In the genomic region with DNA sequence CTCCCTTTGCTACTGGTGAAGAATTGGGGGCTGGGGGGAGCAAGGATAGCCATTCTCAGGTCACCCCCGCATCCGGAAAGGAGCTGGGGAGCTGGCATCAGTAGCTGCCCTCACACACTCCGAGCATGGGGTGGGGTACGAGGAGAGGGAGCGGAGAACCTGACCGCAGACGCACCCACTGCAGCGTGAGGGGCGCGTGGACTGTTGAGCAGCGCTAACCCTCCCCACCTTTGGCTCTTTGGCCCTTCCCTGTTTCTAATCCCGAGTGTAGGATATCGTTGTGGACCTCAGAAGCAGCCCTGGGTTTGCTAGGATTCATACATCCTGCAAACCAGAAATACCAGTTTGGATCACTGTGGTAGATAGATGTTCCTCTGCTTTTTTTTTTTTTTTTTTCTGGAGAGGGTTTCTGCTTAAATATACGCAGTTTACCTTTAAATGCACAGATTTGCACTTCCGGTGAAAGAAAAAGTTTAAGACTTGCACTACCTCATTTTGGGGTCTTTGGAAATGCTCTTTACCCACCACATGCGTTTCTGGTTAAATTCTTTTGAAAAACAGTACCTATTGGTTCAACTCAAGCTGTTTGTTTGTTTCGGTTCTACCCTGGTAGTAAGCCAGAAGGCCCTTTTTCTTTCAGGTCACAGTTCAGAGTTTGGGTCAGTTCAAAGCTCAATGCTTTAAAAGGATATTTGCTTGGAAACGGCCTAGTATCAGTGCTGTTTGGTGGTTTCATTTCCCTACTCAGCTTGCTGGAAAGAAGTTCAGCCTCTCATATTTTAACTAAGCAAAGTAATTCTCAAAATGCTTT, we compare ENCODE assay signal across 8 cellular contexts. TPM values are rescaled to one million over a fixed set of nuclear protein-coding genes. Genes with fewer than 3 reads are reported as not detected.
DNase-seq lines count a peak whose midpoint lies in the region; FAIRE-seq and TF ChIP-seq lines count a peak whose summit lies in the region.

No MANE protein-coding gene starts in this region.

- no TSS peak for BruUV-seq in endothelial cell of umbilical vein (replicated peaks; lab: Mats Ljungman, UMichigan)

- TF ChIP-seq CTCF in WI38 (IDR thresholded peaks at IDR 0.05; ENCODE audit: low read depth, low read length) = no peak
- no peak for TF ChIP-seq CTCF in endothelial cell of umbilical vein (IDR thresholded peaks at IDR 0.05; ENCODE audit: extremely low read depth in 1 of 2, insufficient read depth in 1 of 2, low read depth in 1 of 2, low read length in 2 of 2)
- no peak for TF ChIP-seq CTCF in tibial artery (IDR thresholded peaks at IDR 0.05)

- H3K9ac ChIP-seq in endothelial cell of umbilical vein (replicated peaks; ENCODE audit: extremely low read depth, insufficient read depth, low read length) (peak overlapping the region; percentile 80), mucosa of rectum (ENCODE audit: low read depth in 1 of 2, low read length in 2 of 2) (peak overlapping the region; percentile 95 to 97)

- TF ChIP-seq POLR2A in GM12892 (IDR thresholded peaks at IDR 0.05; ENCODE audit: low read depth, low read length) (no peak), endothelial cell of umbilical vein (IDR thresholded peaks at IDR 0.05; ENCODE audit: low read depth, low read length) (no peak)

- peak; percentile 82 for FAIRE-seq in GM12892 (lab: Jason Lieb, UNC)
- no peak for FAIRE-seq in endothelial cell of umbilical vein (lab: Jason Lieb, UNC)

- peak overlapping the region; percentile 66 for H2AFZ ChIP-seq in endothelial cell of umbilical vein (ENCODE audit: low read depth, low read length)

- CTCF ChIA-PET in endothelial cell of umbilical vein (lab: Charles Lee) = interaction anchor here (0.9 to 1.0 kb wide), 3 partner anchors 15 to 73 kb away, joined by 3 to 4 read pairs (median 3); no protein-coding TSS in a partner anchor

- peak overlapping the region; percentile 98 for H3K4me3 ChIP-seq in WI38 (ENCODE audit: low read depth, low read length)
- H3K4me3 ChIP-seq in endothelial cell of umbilical vein (replicated peaks in 1 of 3; ENCODE audit: insufficient read depth in 1 of 3, low read depth in 1 of 3, low read length in 3 of 3) = peak overlapping the region; percentile 44 to 87 (median 75)
- H3K4me3 ChIP-seq in mucosa of rectum (ENCODE audit: low read length in 2 of 2) = peak overlapping the region; percentile 88 to 97
- peak overlapping the region; percentile 80 to 88 for H3K4me3 ChIP-seq in tibial artery

- H3K9me1 ChIP-seq in endothelial cell of umbilical vein (replicated peaks; ENCODE audit: control insufficient read depth, extremely low read depth, insufficient read depth, low read length) = no peaks in the 10 kb centered on the region

- intact Hi-C loops in endothelial cell of umbilical vein (cut with micrococcal nuclease) (loop anchor here (1.0 to 10.0 kb wide), 6 partner anchors 15 to 227 kb away; a partner anchor contains a TSS), tibial artery (cut with DNase I; ENCODE audit: low total_unique reads) (loop anchor here (2.0 kb wide), 2 partner anchors 15 to 45 kb away; no protein-coding TSS in a partner anchor)

- peak overlapping the region; percentile 95 for H3K4me2 ChIP-seq in endothelial cell of umbilical vein (ENCODE audit: insufficient read depth, low read length)

- peaks cover 54% of the 10 kb centered on the region for H3K79me2 ChIP-seq in endothelial cell of umbilical vein (ENCODE audit: control insufficient read depth, insufficient read depth, low read length)

- dilution Hi-C loops in endothelial cell of umbilical vein (cut with MboI; ENCODE audit: extremely low pct_ligation_motif_present, low sequenced_read_pairs) = no loop called here

- POLR2A ChIA-PET in endothelial cell of umbilical vein (lab: Charles Lee) = interaction anchor here (0.6 to 1.3 kb wide), 3 partner anchors 47 to 130 kb away, joined by 4 to 8 read pairs (median 6); no protein-coding TSS in a partner anchor

- H3K9me3 ChIP-seq in endothelial cell of umbilical vein (replicated peaks; ENCODE audit: control insufficient read depth, insufficient read depth, low read length) (no peaks in the 10 kb centered on the region), mucosa of rectum (ENCODE audit: control insufficient read depth in 2 of 2, low read length in 2 of 2) (no peaks in the 10 kb centered on the region), tibial artery (no peaks in the 10 kb centered on the region)

- H3K27me3 ChIP-seq in endothelial cell of umbilical vein (ENCODE audit: control insufficient read depth in 2 of 2, insufficient read depth in 2 of 2, low read length in 2 of 2) (no peaks in the 10 kb centered on the region), mucosa of rectum (ENCODE audit: control insufficient read depth in 2 of 2, insufficient read depth in 2 of 2, low read length in 2 of 2) (no peaks in the 10 kb centered on the region), tibial artery (no peaks in the 10 kb centered on the region)

- H3K4me1 ChIP-seq in endothelial cell of umbilical vein (ENCODE audit: control insufficient read depth, extremely low read depth, insufficient read depth, low read length) (peaks cover 27% of the 10 kb centered on the region), mucosa of rectum (ENCODE audit: control insufficient read depth in 2 of 2, insufficient read depth in 2 of 2, low read length in 2 of 2) (peaks cover 26 to 27% of the 10 kb centered on the region in 2 donors), tibial artery (peaks cover 0 to 42% (median 29%) of the 10 kb centered on the region in 4 donors)

- H4K20me1 ChIP-seq in endothelial cell of umbilical vein (replicated peaks; ENCODE audit: control insufficient read depth, extremely low read depth, insufficient read depth, low read length) = no peaks in the 10 kb centered on the region

- H3K36me3 ChIP-seq in endothelial cell of umbilical vein (ENCODE audit: control insufficient read depth in 2 of 2, extremely low read depth in 1 of 2, insufficient read depth in 2 of 2, low read length in 2 of 2) (no peaks in the 10 kb centered on the region), mucosa of rectum (ENCODE audit: control insufficient read depth in 2 of 2, insufficient read depth in 2 of 2, low read length in 2 of 2) (no peaks in the 10 kb centered on the region), tibial artery (no peaks in the 10 kb centered on the region)

- H3K27ac ChIP-seq in endothelial cell of umbilical vein (ENCODE audit: insufficient read depth, low read depth, low read length) (peak overlapping the region; percentile 45), mucosa of rectum (ENCODE audit: low read depth in 2 of 2, low read length in 2 of 2) (peak overlapping the region; percentile 98), tibial artery (peak overlapping the region; percentile 93 to 98)

- DNase-seq in GM12892 (ENCODE audit: insufficient read length) = peak; percentile 40
- peak; percentile 9 for DNase-seq in HCEC 1CT
- peak; percentile 51 for DNase-seq in M059J (ENCODE audit: low read depth)
- peak; percentile 45 for DNase-seq in endothelial cell of umbilical vein (ENCODE audit: low read depth, low spot score)
- peak in 1 of 2 donors; percentile 38 for DNase-seq in tibial artery
- no peak for DNase-seq in GF-D8 (lab: John Stamatoyannopoulos, UW)

TF ChIP-seq in endothelial cell of umbilical vein, 7 proteins besides CTCF, POLR2A, EP300 and RAD21:
- TF ChIP-seq FOS (IDR thresholded peaks at IDR 0.05; ENCODE audit: borderline replicate concordance, insufficient read depth, low read length) (no peak), MYC (IDR thresholded peaks at IDR 0.05; ENCODE audit: low read depth, low read length) (no peak), GATA2 (IDR thresholded peaks at IDR 0.05; ENCODE audit: insufficient read depth, insufficient read length, low read depth, low read length) (no peak)

RNA-seq across cellular contexts. Expression of a gene that starts 0.8 kb away (rescaled TPM):
- polyA plus RNA-seq in GM12892 (2012; ENCODE audit: missing spikeins) = 11.0 TPM
- 17.4 and 19.4 TPM in 2 replicates for total RNA-seq in M059J (2014; rRNA removed; shearing (Covaris generic))
- total RNA-seq in endothelial cell of umbilical vein = 35.2 and 35.9 TPM in 2 replicates
- polyA plus RNA-seq in endothelial cell of umbilical vein = 4.6 and 5.4 TPM in 2 replicates
- 5.2 and 5.9 TPM in 2 replicates for polyA plus RNA-seq in endothelial cell of umbilical vein (2011; cell fraction: cytosol; rRNA removed)
- polyA plus RNA-seq in endothelial cell of umbilical vein (2011; cell fraction: nucleus; rRNA removed) = 15.4 and 21.0 TPM in 2 replicates
- polyA plus RNA-seq in endothelial cell of umbilical vein (2012) = 9.5 and 11.8 TPM in 2 replicates
- 34.4 and 38.4 TPM in 2 replicates for polyA minus RNA-seq in endothelial cell of umbilical vein
- 9.6 TPM for polyA minus RNA-seq in endothelial cell of umbilical vein (2011; cell fraction: cytosol; rRNA and poly(A)+ RNA removed)
- 49.2 and 63.1 TPM in 2 replicates for polyA minus RNA-seq in endothelial cell of umbilical vein (2011; cell fraction: nucleus; rRNA and poly(A)+ RNA removed)

RNA-seq across cellular contexts. Expression of a gene that starts 33.2 kb away (rescaled TPM):
- polyA plus RNA-seq in GM12892 (2012; ENCODE audit: missing spikeins) = 3.3 TPM
- total RNA-seq in M059J (2014; rRNA removed; shearing (Covaris generic)) = 1.3 and 2.6 TPM in 2 replicates
- total RNA-seq in endothelial cell of umbilical vein = 1.1 and 1.9 TPM in 2 replicates
- 0.22 and 0.39 TPM in 2 replicates for polyA plus RNA-seq in endothelial cell of umbilical vein
- polyA plus RNA-seq in endothelial cell of umbilical vein (2011; cell fraction: cytosol; rRNA removed) = 0.44 and 0.48 TPM in 2 replicates
- polyA plus RNA-seq in endothelial cell of umbilical vein (2011; cell fraction: nucleus; rRNA removed) = 0.14 and 0.41 TPM in 2 replicates
- polyA plus RNA-seq in endothelial cell of umbilical vein (2012) = 0.72 and 1.3 TPM in 2 replicates
- 0.51 and 0.58 TPM in 2 replicates for polyA minus RNA-seq in endothelial cell of umbilical vein
- polyA minus RNA-seq in endothelial cell of umbilical vein (2011; cell fraction: cytosol; rRNA and poly(A)+ RNA removed) = 17.4 TPM
- 0.34 TPM in 1 of 2 replicates, not detected in the other for polyA minus RNA-seq in endothelial cell of umbilical vein (2011; cell fraction: nucleus; rRNA and poly(A)+ RNA removed)

Comparison
In these comparisons a context has a peak if more than half of its experiments do, and no peak if none do; other contexts are left out.
1. H3K27ac ChIP-seq: peak in every context shown above with its lines; median percentile 98 in mucosa of rectum; 96 in tibial artery; 45 in endothelial cell of umbilical vein.